Comparison of ENCODE assay signal across 1 cellular context in the genomic region with DNA sequence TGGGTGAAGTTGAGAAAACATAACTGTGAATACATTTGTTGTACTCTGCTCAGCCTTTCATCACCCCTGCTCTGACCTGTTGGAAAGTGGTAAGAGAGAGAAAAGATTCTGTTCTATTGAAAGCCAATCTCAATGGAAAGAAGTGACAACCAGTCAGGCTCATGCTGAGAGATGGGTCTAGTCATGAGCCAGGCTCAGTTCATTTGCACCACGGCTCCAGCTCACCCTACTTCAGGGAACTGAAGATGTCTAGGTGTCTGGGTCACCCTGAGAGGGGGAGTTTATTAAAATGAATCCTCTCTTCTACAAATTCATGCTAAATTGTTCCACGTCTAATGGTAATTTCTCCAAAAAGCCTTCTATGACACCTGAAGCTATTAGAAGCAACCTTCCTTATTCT.
TF ChIP-seq lines count a peak whose summit lies in the region.

No MANE protein-coding gene starts in this region.

TF ChIP-seq in HepG2, 621 proteins besides CTCF, POLR2A, EP300 and RAD21:
- TF ChIP-seq HOXA9 (CRISPR knock-in tag; IDR thresholded peaks at IDR 0.05; ENCODE audit: borderline replicate concordance) (no peak), POLR2AphosphoS5 (IDR thresholded peaks at IDR 0.05; ENCODE audit: low read depth, low read length) (no peak), STAG1 (CRISPR knock-in tag; IDR thresholded peaks at IDR 0.05) (no peak), MED8 (CRISPR knock-in tag; IDR thresholded peaks at IDR 0.05; ENCODE audit: insufficient replicate concordance) (no peak)
